ENCODE assay signal across 8 cellular contexts in genomic region chr7:128136215-128136597, GRCh38.
A peak's percentile ranks its signal among the peaks of the same experiment; 100 is the strongest.
DNase-seq lines count a peak whose midpoint lies in the region; ATAC-seq lines count a peak whose summit lies in the region.

No MANE protein-coding gene starts in this region.

- ATAC-seq in activated T-cell treated with anti-CD3 and anti-CD28 coated beads, Interleukin-2, amount 50 U/mL, for 72 hours (replicated peaks in 1 of 2), result no peak
- ATAC-seq in GM18502 (IDR thresholded peaks at IDR 0.05; ENCODE audit: poor library complexity, unreplicated experiment) (no peak), HG03135 (IDR thresholded peaks at IDR 0.05; ENCODE audit: unreplicated experiment) (no peak)

- peak overlapping the region; percentile 62 for H3K9ac ChIP-seq in iPS-18a (ENCODE audit: low read length)
- peak overlapping the region; percentile 36 to 52 for H3K9ac ChIP-seq in stomach smooth muscle (ENCODE audit: low read length in 2 of 2)

- CTCF ChIA-PET in activated CD4-positive, alpha-beta memory T cell treated with anti-CD3 and anti-CD28 coated beads for 36 hours (lab: Charles Lee), result interaction anchor here (0.6 to 5.1 kb wide), 30 partner anchors 9 to 600 kb away, joined by 3 to 139 read pairs (median 5); partner anchors contain the start of genes GCC1 and RBM28

- peaks cover 30% of the 10 kb centered on the region for H3K27me3 Mint-ChIP-seq in activated T-cell treated with anti-CD3 and anti-CD28 coated beads, Interleukin-2, amount 50 U/mL, for 72 hours (ENCODE audit: low read depth)
- peaks cover 31% of the 10 kb centered on the region for H3K27me3 Mint-ChIP-seq in activated CD4-positive, alpha-beta memory T cell treated with anti-CD3 and anti-CD28 coated beads for 36 hours

- H3K27ac Mint-ChIP-seq in activated T-cell treated with anti-CD3 and anti-CD28 coated beads, Interleukin-2, amount 50 U/mL, for 72 hours, result no peak overlapping the region
- H3K27ac Mint-ChIP-seq in activated CD4-positive, alpha-beta memory T cell treated with anti-CD3 and anti-CD28 coated beads for 36 hours, result no peak overlapping the region

- POLR2A ChIA-PET in activated CD4-positive, alpha-beta memory T cell treated with anti-CD3 and anti-CD28 coated beads for 36 hours (lab: Charles Lee), result interaction anchor here (2.5 kb wide), 1 partner anchor 73 kb away, joined by 8 read pairs; no protein-coding TSS in a partner anchor

- H3K27me3 ChIP-seq in iPS-18a (ENCODE audit: control insufficient read depth, insufficient read depth, low read length), result peaks cover 48% of the 10 kb centered on the region
- H3K27me3 ChIP-seq in stomach smooth muscle (ENCODE audit: control insufficient read depth in 1 of 2, insufficient read depth in 2 of 2, low read length in 2 of 2), result peaks cover 32 to 37% of the 10 kb centered on the region in 2 donors

- DNase-seq in activated T-cell treated with anti-CD3 and anti-CD28 coated beads, Interleukin-2, amount 50 U/mL, for 72 hours, result no peak
- no peak for DNase-seq in activated T-cell treated with anti-CD3 and anti-CD28 coated beads, Interleukin-2, amount 50 U/mL, for 48 hours
- no peak for DNase-seq in activated CD4-positive, alpha-beta memory T cell treated with anti-CD3 and anti-CD28 coated beads for 36 hours
- DNase-seq in stimulated activated CD4-positive, alpha-beta T cell treated with anti-CD3 and anti-CD28 coated beads, Interleukin-4, amount 100 ng/mL, for 24 hours, result no peak

- H3K4me3 ChIP-seq in iPS-18a (ENCODE audit: low read length), result peak overlapping the region; percentile 71
- H3K4me3 ChIP-seq in stomach smooth muscle (ENCODE audit: low read length in 2 of 2), result peak overlapping the region; percentile 75

- H3K36me3 ChIP-seq in iPS-18a (ENCODE audit: control insufficient read depth, low read depth, low read length), result no peaks in the 10 kb centered on the region
- no peaks in the 10 kb centered on the region for H3K36me3 ChIP-seq in stomach smooth muscle (ENCODE audit: control insufficient read depth in 2 of 2, insufficient read depth in 2 of 2, low read length in 2 of 2)

- peaks cover 6% of the 10 kb centered on the region for H3K4me1 ChIP-seq in iPS-18a (ENCODE audit: control insufficient read depth, low read depth, low read length)
- peaks cover 11% of the 10 kb centered on the region for H3K4me1 ChIP-seq in stomach smooth muscle (ENCODE audit: control insufficient read depth, insufficient read depth, low read length)

- H3K9me3 ChIP-seq in iPS-18a (ENCODE audit: control insufficient read depth, low read depth, low read length) (no peaks in the 10 kb centered on the region), stomach smooth muscle (ENCODE audit: control insufficient read depth in 2 of 2, low read length in 2 of 2) (no peaks in the 10 kb centered on the region)

- peaks cover 13% of the 10 kb centered on the region for H3K4me1 Mint-ChIP-seq in activated T-cell treated with anti-CD3 and anti-CD28 coated beads, Interleukin-2, amount 50 U/mL, for 72 hours (ENCODE audit: low read depth)
- peaks cover 12% of the 10 kb centered on the region for H3K4me1 Mint-ChIP-seq in activated CD4-positive, alpha-beta memory T cell treated with anti-CD3 and anti-CD28 coated beads for 36 hours (ENCODE audit: low read depth)

- peaks cover 0 to 6% of the 10 kb centered on the region in 2 donors for H3K36me3 Mint-ChIP-seq in activated T-cell treated with anti-CD3 and anti-CD28 coated beads, Interleukin-2, amount 50 U/mL, for 72 hours (ENCODE audit: insufficient read depth in 2 of 2)
- no peaks in the 10 kb centered on the region for H3K36me3 Mint-ChIP-seq in activated CD4-positive, alpha-beta memory T cell treated with anti-CD3 and anti-CD28 coated beads for 36 hours

- intact Hi-C loops in activated CD4-positive, alpha-beta memory T cell treated with anti-CD3 and anti-CD28 coated beads for 36 hours (cut with micrococcal nuclease), result loop anchor here (1.0 to 5.0 kb wide), 2 partner anchors 104 to 429 kb away; no protein-coding TSS in a partner anchor

- no peaks in the 10 kb centered on the region for H3K9me3 Mint-ChIP-seq in activated T-cell treated with anti-CD3 and anti-CD28 coated beads, Interleukin-2, amount 50 U/mL, for 72 hours
- H3K9me3 Mint-ChIP-seq in activated CD4-positive, alpha-beta memory T cell treated with anti-CD3 and anti-CD28 coated beads for 36 hours, result no peaks in the 10 kb centered on the region

- H3K4me3 Mint-ChIP-seq in activated T-cell treated with anti-CD3 and anti-CD28 coated beads, Interleukin-2, amount 50 U/mL, for 72 hours, result peak overlapping the region; percentile 73 to 79
- peak overlapping the region; percentile 62 for H3K4me3 Mint-ChIP-seq in activated CD4-positive, alpha-beta memory T cell treated with anti-CD3 and anti-CD28 coated beads for 36 hours

- H3K27ac ChIP-seq in iPS-18a (ENCODE audit: low read length), result no peak overlapping the region
- H3K27ac ChIP-seq in stomach smooth muscle (ENCODE audit: low read length), result no peak overlapping the region
